ENCODE assay signal across 12 cellular contexts in the genomic region with DNA sequence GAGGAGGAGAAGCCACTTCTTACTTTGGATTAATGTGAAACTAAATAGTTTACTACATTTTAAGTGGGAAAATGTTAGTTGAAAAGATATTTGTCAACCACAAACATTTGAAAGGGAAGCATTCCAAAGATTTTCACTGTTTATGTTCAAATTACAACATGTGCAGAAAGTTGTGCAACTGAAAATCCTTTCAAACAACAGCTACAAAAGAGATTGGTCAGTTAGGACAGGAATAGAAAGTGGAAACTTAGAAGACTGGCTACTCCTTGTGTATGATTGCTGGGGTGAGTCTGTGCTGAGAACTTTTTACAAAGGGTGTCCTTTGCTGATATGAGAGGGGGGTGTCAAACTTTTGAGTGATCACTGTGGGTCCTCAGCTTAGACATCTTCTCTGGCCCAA.
A peak's percentile ranks its signal among the peaks of the same experiment; 100 is the strongest.
DNase-seq lines count a peak whose midpoint lies in the region; ATAC-seq and TF ChIP-seq lines count a peak whose summit lies in the region.
"Had no signal": no experiment of that assay in that cellular context is flagged by ENCODE, and none has a peak within 500 bp of the region (broad histone marks: within the 10 kb centered on the region; RNA-seq: fewer than 3 reads in every experiment).

No MANE protein-coding gene starts in this region.

- H3K9me3 ChIP-seq in stomach smooth muscle (ENCODE audit: control insufficient read depth in 2 of 2, low read length in 2 of 2): no peaks in the 10 kb centered on the region

- DNase-seq in GM04504 (ENCODE audit: low read depth) (peak; percentile 78), MCF 10A (ENCODE audit: unreplicated experiment) (peak; percentile 69), kidney glomerular epithelial cell (lab: John Stamatoyannopoulos, UW) (peak; percentile 82), COLO668 (lab: John Stamatoyannopoulos, UW; ENCODE audit: unreplicated experiment) (no peak)
- DNase-seq in stimulated activated CD4-positive, alpha-beta T cell treated with anti-CD3 and anti-CD28 coated beads, Interleukin-15, amount 100 ng/mL, for 24 hours: no peak
- DNase-seq: activated CD4-positive, alpha-beta T cell treated with anti-CD3 and anti-CD28 coated beads, Interleukin-2, amount 50 U/mL, for 4 hours; head of caudate nucleus; naive B cell; NCI-H2081 treated with DMSO at 0.1 percent for 48 hours had no signal

- no peaks in the 10 kb centered on the region for H3K27me3 Mint-ChIP-seq in MCF 10A (ENCODE audit: insufficient read depth, unreplicated experiment)

- H3K4me3 ChIP-seq in stomach smooth muscle (ENCODE audit: low read length in 2 of 2): no peak overlapping the region

- H3K4me1 ChIP-seq in stomach smooth muscle (ENCODE audit: control insufficient read depth, insufficient read depth, low read length): peaks cover 31% of the 10 kb centered on the region

- no peak for TF ChIP-seq CTCF in MCF 10A (IDR thresholded peaks at IDR 0.05; ENCODE audit: unreplicated experiment)

- H3K27me3 ChIP-seq in stomach smooth muscle (ENCODE audit: control insufficient read depth in 1 of 2, insufficient read depth in 2 of 2, low read length in 2 of 2): no peaks in the 10 kb centered on the region

- H3K27ac Mint-ChIP-seq in MCF 10A (ENCODE audit: low read depth, unreplicated experiment): peak overlapping the region; percentile 71
- H3K27ac Mint-ChIP-seq: naive B cell had no signal

- POLR2A ChIA-PET in MCF 10A (lab: Yijun Ruan, JAX): interaction anchor here (0.6 to 0.8 kb wide), 2 partner anchors 17 to 40 kb away, joined by 3 to 5 read pairs; no protein-coding TSS in a partner anchor

- H3K4me3 Mint-ChIP-seq in MCF 10A (ENCODE audit: unreplicated experiment): no peak overlapping the region
- H3K4me3 Mint-ChIP-seq: naive B cell had no signal

- no peak overlapping the region for H3K9ac ChIP-seq in stomach smooth muscle (ENCODE audit: low read length in 2 of 2)

- H3K27ac ChIP-seq in stomach smooth muscle (ENCODE audit: low read length): peak overlapping the region; percentile 61

- CTCF ChIA-PET in MCF 10A (lab: Yijun Ruan, JAX): interaction anchor here (0.7 kb wide), 1 partner anchor 61 kb away, joined by 3 read pairs; no protein-coding TSS in a partner anchor

- H3K9me3 Mint-ChIP-seq in MCF 10A (ENCODE audit: unreplicated experiment): no peaks in the 10 kb centered on the region
- H3K9me3 Mint-ChIP-seq: naive B cell had no signal

- intact Hi-C loops in MCF 10A (cut with micrococcal nuclease): no loop called here

- H3K36me3 ChIP-seq in stomach smooth muscle (ENCODE audit: control insufficient read depth in 2 of 2, insufficient read depth in 2 of 2, low read length in 2 of 2): no peaks in the 10 kb centered on the region

- BruUV-seq in MCF 10A (replicated peaks; lab: Mats Ljungman, UMichigan): no TSS peak

- ATAC-seq in GM18858 (IDR thresholded peaks at IDR 0.05; ENCODE audit: unreplicated experiment): no peak
- ATAC-seq in GM19467 (IDR thresholded peaks at IDR 0.05; ENCODE audit: unreplicated experiment): no peak

- H3K4me1 Mint-ChIP-seq in MCF 10A (ENCODE audit: insufficient read depth, unreplicated experiment): peaks cover 21% of the 10 kb centered on the region
- H3K4me1 Mint-ChIP-seq: naive B cell had no signal

- H3K36me3 Mint-ChIP-seq in MCF 10A (ENCODE audit: insufficient read depth, unreplicated experiment): no peaks in the 10 kb centered on the region
- H3K36me3 Mint-ChIP-seq: naive B cell had no signal

Comparison
In these comparisons a context has a peak if more than half of its experiments do, and no peak if none do; other contexts are left out.
1. DNase-seq: peak in GM04504 (single experiment), MCF 10A (single experiment) and kidney glomerular epithelial cell (single experiment); none in COLO668 (single experiment) and stimulated activated CD4-positive, alpha-beta T cell treated with anti-CD3 and anti-CD28 coated beads, Interleukin-15, amount 100 ng/mL, for 24 hours (single experiment).